Comparison of ENCODE assay signal across 8 cellular contexts in the genomic region with DNA sequence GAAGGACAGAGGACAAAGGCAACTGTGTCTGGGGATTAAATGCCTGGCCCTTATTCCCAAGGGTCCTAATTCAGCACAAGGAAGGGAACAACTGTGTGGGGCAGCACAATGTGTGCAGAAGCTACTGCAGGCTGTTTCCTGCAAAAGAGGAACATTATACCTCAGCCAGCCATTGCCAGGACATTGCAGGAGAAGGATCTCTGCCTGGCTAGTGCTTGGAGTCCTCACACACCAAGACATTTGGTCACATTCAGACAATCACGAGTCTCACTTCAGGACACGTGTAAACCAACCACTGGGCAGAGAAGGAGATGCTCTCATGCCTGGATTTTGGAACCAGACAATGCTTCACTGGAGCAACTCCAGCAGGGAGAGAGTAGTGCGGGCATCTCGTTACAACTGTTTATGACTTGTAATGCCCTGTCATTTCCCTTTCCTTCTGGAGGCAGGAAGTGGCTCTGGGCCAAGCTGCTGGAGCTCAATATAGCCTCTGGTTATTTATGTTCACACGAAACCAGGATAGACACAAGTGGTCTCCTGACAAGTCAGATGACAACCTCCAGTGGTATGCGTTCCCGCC. TPM values are rescaled to one million over a fixed set of nuclear protein-coding genes. Genes with fewer than 3 reads are reported as not detected.
A peak's percentile ranks its signal among the peaks of the same experiment; 100 is the strongest.
DNase-seq lines count a peak whose midpoint lies in the region; ATAC-seq, FAIRE-seq and TF ChIP-seq lines count a peak whose summit lies in the region.

No MANE protein-coding gene starts in this region.

- no peak overlapping the region for H3K4me3 ChIP-seq in bronchial epithelial cell (ENCODE audit: low read depth, low read length)

- DNase-seq in GM19239 (ENCODE audit: insufficient read length, low spot score) (no peak), NCI-H2029 (lab: John Stamatoyannopoulos, UW) (peak; percentile 39), bronchial epithelial cell (ENCODE audit: low read depth) (peak; percentile 97), myocyte (ENCODE audit: low read depth) (peak; percentile 94)
- DNase-seq in stimulated activated CD4-positive, alpha-beta T cell treated with anti-CD3 and anti-CD28 coated beads, Interleukin-2, amount 100 ng/mL, for 24 hours, result no peak
- no peak for DNase-seq in stimulated activated CD4-positive, alpha-beta T cell treated with anti-CD3 and anti-CD28 coated beads, Interleukin-4, amount 100 ng/mL, for 1 hour

- no peak for TF ChIP-seq CTCF in bronchial epithelial cell (IDR thresholded peaks at IDR 0.05; ENCODE audit: insufficient read depth, low read length, severe bottlenecking)

- no peak for ATAC-seq in GM19397 (IDR thresholded peaks at IDR 0.05; ENCODE audit: unreplicated experiment)
- ATAC-seq in GM21528 (IDR thresholded peaks at IDR 0.05; ENCODE audit: low FRiP score, unreplicated experiment), result no peak

- H3K27me3 ChIP-seq in bronchial epithelial cell (ENCODE audit: control insufficient read depth, insufficient read depth, low read length), result no peaks in the 10 kb centered on the region

- FAIRE-seq in GM19239 (lab: Jason Lieb, UNC) (peak; percentile 72), bronchial epithelial cell (lab: Jason Lieb, UNC) (no peak)

- H3K36me3 ChIP-seq in bronchial epithelial cell (ENCODE audit: control insufficient read depth, insufficient read depth, low read length), result no peaks in the 10 kb centered on the region

RNA-seq across cellular contexts. Expression of a gene that starts 23.9 kb away (rescaled TPM):
- total RNA-seq in bronchial epithelial cell, result 3.3 and 5.3 TPM in 2 replicates
- 12.4 and 16.8 TPM in 2 replicates for total RNA-seq in myocyte
- 1.9 TPM for polyA plus RNA-seq in myocyte (2012)

Comparison
In these comparisons a context has a peak if more than half of its experiments do, and no peak if none do; other contexts are left out.
1. DNase-seq: peak in NCI-H2029 (single experiment), bronchial epithelial cell (single experiment) and myocyte (single experiment); none in GM19239 (single experiment), stimulated activated CD4-positive, alpha-beta T cell treated with anti-CD3 and anti-CD28 coated beads, Interleukin-2, amount 100 ng/mL, for 24 hours (0 of 2) and stimulated activated CD4-positive, alpha-beta T cell treated with anti-CD3 and anti-CD28 coated beads, Interleukin-4, amount 100 ng/mL, for 1 hour (single experiment).